ENCODE assay signal across 8 cellular contexts in genomic region chr16:88784856-88785105, GRCh38. TPM values are rescaled to one million over a fixed set of nuclear protein-coding genes. Genes with fewer than 3 reads are reported as not detected.
DNase-seq lines count a peak whose midpoint lies in the region; ATAC-seq and TF ChIP-seq lines count a peak whose summit lies in the region.

No MANE protein-coding gene starts in this region.

- no TSS peak for BruUV-seq in MCF 10A (replicated peaks; lab: Mats Ljungman, UMichigan)

- peak overlapping the region; percentile 69 for H3K4me3 ChIP-seq in lower leg skin (ENCODE audit: low read depth, poor library complexity, severe bottlenecking)
- peak overlapping the region; percentile 27 to 95 (median 92) for H3K4me3 ChIP-seq in upper lobe of left lung

- CTCF ChIA-PET in activated CD4-positive, alpha-beta T cell treated with anti-CD3 and anti-CD28 coated beads, Interleukin-2, amount 10 ng/mL, durations not matched to agents 7 days and 5 days (lab: Charles Lee), result interaction anchor here (0.6 to 2.7 kb wide), 7 partner anchors 11 to 76 kb away, joined by 3 to 9 read pairs (median 5); no protein-coding TSS in a partner anchor
- CTCF ChIA-PET in MCF 10A (lab: Yijun Ruan, JAX), result interaction anchor here (0.6 to 6.0 kb wide), 3 partner anchors 30 to 49 kb away, joined by 3 to 61 read pairs (median 6); no protein-coding TSS in a partner anchor

- ATAC-seq in upper lobe of left lung (ENCODE audit: low FRiP score in 2 of 2), result peak; percentile 27 to 58
- no peak for ATAC-seq in HG03039 (IDR thresholded peaks at IDR 0.05; ENCODE audit: unreplicated experiment)

- no peak for DNase-seq in activated CD4-positive, alpha-beta T cell treated with anti-CD3 and anti-CD28 coated beads, Interleukin-2, amount 10 ng/mL, durations not matched to agents 7 days and 5 days
- DNase-seq in activated CD4-positive, alpha-beta T cell treated with anti-CD3 and anti-CD28 coated beads for 1 hour, result no peak
- DNase-seq in MCF 10A (ENCODE audit: unreplicated experiment) (no peak), lower leg skin (ENCODE audit: low spot score in 2 of 2) (no peak), upper lobe of left lung (no peak), GM10266 (ENCODE audit: extremely low spot score) (no peak), A172 (ENCODE audit: low spot score) (no peak)

- peaks cover 45 to 53% (median 47%) of the 10 kb centered on the region in 4 donors for H3K4me1 ChIP-seq in upper lobe of left lung

- peaks cover 48% of the 10 kb centered on the region for H3K4me1 Mint-ChIP-seq in activated CD4-positive, alpha-beta T cell treated with anti-CD3 and anti-CD28 coated beads, Interleukin-2, amount 10 ng/mL, durations not matched to agents 7 days and 5 days
- peaks cover 25% of the 10 kb centered on the region for H3K4me1 Mint-ChIP-seq in MCF 10A (ENCODE audit: insufficient read depth, unreplicated experiment)

- peaks cover 13% of the 10 kb centered on the region for H3K36me3 Mint-ChIP-seq in activated CD4-positive, alpha-beta T cell treated with anti-CD3 and anti-CD28 coated beads, Interleukin-2, amount 10 ng/mL, durations not matched to agents 7 days and 5 days (ENCODE audit: low read depth)
- H3K36me3 Mint-ChIP-seq in MCF 10A (ENCODE audit: insufficient read depth, unreplicated experiment), result no peaks in the 10 kb centered on the region

- peak overlapping the region; percentile 92 to 97 (median 95) for H3K27ac ChIP-seq in upper lobe of left lung

- POLR2A ChIA-PET in activated CD4-positive, alpha-beta T cell treated with anti-CD3 and anti-CD28 coated beads, Interleukin-2, amount 10 ng/mL, durations not matched to agents 7 days and 5 days (lab: Charles Lee), result no interaction called here
- POLR2A ChIA-PET in MCF 10A (lab: Yijun Ruan, JAX), result interaction anchor here (0.6 to 3.7 kb wide), 16 partner anchors 9 to 214 kb away, joined by 3 to 24 read pairs (median 4); partner anchors contain the start of genes APRT and CDT1

- TF ChIP-seq POLR2A in lower leg skin (IDR thresholded peaks at IDR 0.05), result no peak
- TF ChIP-seq POLR2A in upper lobe of left lung (IDR thresholded peaks at IDR 0.05), result peak in 1 of 4 donors; percentile 91

- TF ChIP-seq CTCF in MCF 10A (IDR thresholded peaks at IDR 0.05; ENCODE audit: unreplicated experiment) (no peak), lower leg skin (IDR thresholded peaks at IDR 0.05) (no peak), upper lobe of left lung (IDR thresholded peaks at IDR 0.05) (no peak), GM10266 (IDR thresholded peaks at IDR 0.05; ENCODE audit: control insufficient read depth, insufficient read depth, low read depth, missing control alignments) (no peak)

- H3K9me3 Mint-ChIP-seq in activated CD4-positive, alpha-beta T cell treated with anti-CD3 and anti-CD28 coated beads, Interleukin-2, amount 10 ng/mL, durations not matched to agents 7 days and 5 days, result no peaks in the 10 kb centered on the region
- no peaks in the 10 kb centered on the region for H3K9me3 Mint-ChIP-seq in MCF 10A (ENCODE audit: unreplicated experiment)

- 1 to 2% methylated on average over 20 of the region's 32 CpGs for WGBS in lower leg skin, 2 donors
- 4% methylated on average over 18 of the region's 32 CpGs; no CpG with 5 or more reads in 1 of the 2 donors for WGBS in upper lobe of left lung, 2 donors

- H3K36me3 ChIP-seq in upper lobe of left lung, result no peaks in the 10 kb centered on the region

- no peak overlapping the region for H3K27ac Mint-ChIP-seq in activated CD4-positive, alpha-beta T cell treated with anti-CD3 and anti-CD28 coated beads, Interleukin-2, amount 10 ng/mL, durations not matched to agents 7 days and 5 days
- H3K27ac Mint-ChIP-seq in MCF 10A (ENCODE audit: low read depth, unreplicated experiment), result peak overlapping the region; percentile 27

- no peaks in the 10 kb centered on the region for H3K27me3 Mint-ChIP-seq in activated CD4-positive, alpha-beta T cell treated with anti-CD3 and anti-CD28 coated beads, Interleukin-2, amount 10 ng/mL, durations not matched to agents 7 days and 5 days
- no peaks in the 10 kb centered on the region for H3K27me3 Mint-ChIP-seq in MCF 10A (ENCODE audit: insufficient read depth, unreplicated experiment)

- H3K4me3 Mint-ChIP-seq in activated CD4-positive, alpha-beta T cell treated with anti-CD3 and anti-CD28 coated beads, Interleukin-2, amount 10 ng/mL, durations not matched to agents 7 days and 5 days, result peak overlapping the region; percentile 79
- peak overlapping the region; percentile 68 for H3K4me3 Mint-ChIP-seq in MCF 10A (ENCODE audit: unreplicated experiment)

- no peaks in the 10 kb centered on the region for H3K27me3 ChIP-seq in upper lobe of left lung

- intact Hi-C loops in MCF 10A (cut with micrococcal nuclease), result loop anchor here (1.0 kb wide), 1 partner anchor 47 kb away; no protein-coding TSS in a partner anchor
- intact Hi-C loops in lower leg skin (cut with DNase I; ENCODE audit: low total_unique reads), result loop anchor here (5.0 kb wide), 1 partner anchor 47 kb away; no protein-coding TSS in a partner anchor

- H3K9me3 ChIP-seq in upper lobe of left lung, result no peaks in the 10 kb centered on the region

- TF ChIP-seq EP300 in upper lobe of left lung (IDR thresholded peaks at IDR 0.05), result no peak

RNA-seq across cellular contexts. Expression of gene PIEZO1, which starts 0.2 kb away (rescaled TPM):
- total RNA-seq in activated CD4-positive, alpha-beta T cell treated with anti-CD3 and anti-CD28 coated beads, Interleukin-2, amount 10 ng/mL, durations not matched to agents 7 days and 5 days, result 100 to 1,000 TPM; 239 to 303 TPM
- total RNA-seq in MCF 10A (2022) (193 and 195 TPM in 2 replicates), lower leg skin (100 to 1,000 TPM; 196 to 281 (median 206) TPM), upper lobe of left lung (100 to 1,000 TPM; 107 to 535 (median 239) TPM)
- 186 and 226 TPM in 2 replicates for total RNA-seq in A172 (2014; rRNA removed; shearing (Covaris generic))

RNA-seq across cellular contexts. Expression of gene CDT1, which starts 18.8 kb away (rescaled TPM):
- 100 to 1,000 TPM; 113 to 119 TPM for total RNA-seq in activated CD4-positive, alpha-beta T cell treated with anti-CD3 and anti-CD28 coated beads, Interleukin-2, amount 10 ng/mL, durations not matched to agents 7 days and 5 days
- total RNA-seq in MCF 10A (2022) (5.3 and 16.6 TPM in 2 replicates), lower leg skin (10 to 100 TPM in 2 of 4 donors, 1 to 10 TPM in 2; 2.9 to 14.7 (median 7.9) TPM), upper lobe of left lung (1 to 10 TPM in 5 of 6 donors, not detected in 1; 2.3 to 4.7 (median 3.5) TPM)
- 29.3 and 39.2 TPM in 2 replicates for total RNA-seq in A172 (2014; rRNA removed; shearing (Covaris generic))

RNA-seq across cellular contexts. Expression of gene APRT, which starts 26.9 kb away (rescaled TPM):
- 100 to 1,000 TPM in 1 of 2 experiments, 10 to 100 TPM in 1; 86.2 to 112 TPM for total RNA-seq in activated CD4-positive, alpha-beta T cell treated with anti-CD3 and anti-CD28 coated beads, Interleukin-2, amount 10 ng/mL, durations not matched to agents 7 days and 5 days
- total RNA-seq in MCF 10A (2022), result 231 and 248 TPM in 2 replicates
- total RNA-seq in lower leg skin, result 100 to 1,000 TPM; 276 to 310 (median 291) TPM
- 100 to 1,000 TPM in 4 of 6 donors, 10 to 100 TPM in 2; 76.5 to 147 (median 124) TPM for total RNA-seq in upper lobe of left lung
- 255 and 258 TPM in 2 replicates for total RNA-seq in A172 (2014; rRNA removed; shearing (Covaris generic))
